Comparison of ENCODE assay signal across 1 cellular context in the genomic region with DNA sequence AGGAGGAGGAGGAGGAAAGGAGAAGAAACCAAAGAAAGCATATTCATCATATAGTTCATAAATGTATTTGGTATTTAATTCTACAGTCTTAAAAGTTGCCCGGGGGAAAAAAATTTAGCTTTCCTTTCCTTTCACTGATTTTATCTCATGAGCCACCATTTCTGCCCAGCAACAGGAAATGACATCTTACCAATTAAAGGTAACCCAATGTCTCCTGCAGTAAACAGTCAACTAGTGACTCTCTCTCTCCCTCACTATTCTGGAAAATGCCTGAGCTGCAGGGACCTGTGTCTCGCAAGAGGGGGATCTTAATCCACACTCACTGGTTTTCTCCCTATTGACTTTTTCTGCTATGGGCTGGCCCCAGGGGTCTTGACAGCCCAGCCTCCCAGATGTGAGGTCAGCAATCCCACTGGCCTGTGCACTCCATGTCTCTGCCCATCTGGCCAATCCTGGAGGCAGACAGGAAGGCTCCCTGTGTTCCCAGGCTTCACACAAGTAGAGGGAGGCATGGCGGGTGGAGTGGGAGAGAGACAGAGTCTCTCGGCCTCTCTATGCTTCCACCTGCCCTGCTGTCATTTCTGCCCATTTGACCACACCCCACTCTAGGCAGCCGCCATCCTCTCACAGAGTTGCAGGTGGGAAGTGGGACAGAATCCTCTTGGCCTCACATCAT.
A peak's percentile ranks its signal among the peaks of the same experiment; 100 is the strongest.
TF ChIP-seq lines count a peak whose summit lies in the region.

No MANE protein-coding gene starts in this region.

TF ChIP-seq in K562, 482 proteins besides CTCF, POLR2A, EP300 and RAD21:
- TF ChIP-seq KLF13 (tag; IDR thresholded peaks at IDR 0.05; ENCODE audit: borderline replicate concordance, low read depth), result no peak
- TF ChIP-seq LCOR (CRISPR knock-in tag; IDR thresholded peaks at IDR 0.05), result no peak
- no peak for TF ChIP-seq TAF1 (IDR thresholded peaks at IDR 0.05; ENCODE audit: control insufficient read depth, extremely low read depth, insufficient read depth, low read length, severe bottlenecking)
- no peak for TF ChIP-seq EHMT2 (IDR thresholded peaks at IDR 0.05)
- TF ChIP-seq ETS1 (conservative IDR thresholded peaks at IDR 0.05; ENCODE audit: control insufficient read depth, low read depth, low read length), result no peak
- TF ChIP-seq MTF1 (CRISPR knock-in tag; IDR thresholded peaks at IDR 0.05; ENCODE audit: borderline replicate concordance), result no peak
- no peak for TF ChIP-seq PYGO2 (tag; IDR thresholded peaks at IDR 0.05)
- peak; percentile 48 for TF ChIP-seq GABPA (tag; conservative IDR thresholded peaks at IDR 0.05; ENCODE audit: low read depth)
- no peak for TF ChIP-seq JUND (IDR thresholded peaks at IDR 0.05; ENCODE audit: borderline replicate concordance, low read depth, low read length)
- TF ChIP-seq JUND (tag; IDR thresholded peaks at IDR 0.05; ENCODE audit: borderline replicate concordance, low read depth, low read length), result no peak
- TF ChIP-seq, protein P1, sequence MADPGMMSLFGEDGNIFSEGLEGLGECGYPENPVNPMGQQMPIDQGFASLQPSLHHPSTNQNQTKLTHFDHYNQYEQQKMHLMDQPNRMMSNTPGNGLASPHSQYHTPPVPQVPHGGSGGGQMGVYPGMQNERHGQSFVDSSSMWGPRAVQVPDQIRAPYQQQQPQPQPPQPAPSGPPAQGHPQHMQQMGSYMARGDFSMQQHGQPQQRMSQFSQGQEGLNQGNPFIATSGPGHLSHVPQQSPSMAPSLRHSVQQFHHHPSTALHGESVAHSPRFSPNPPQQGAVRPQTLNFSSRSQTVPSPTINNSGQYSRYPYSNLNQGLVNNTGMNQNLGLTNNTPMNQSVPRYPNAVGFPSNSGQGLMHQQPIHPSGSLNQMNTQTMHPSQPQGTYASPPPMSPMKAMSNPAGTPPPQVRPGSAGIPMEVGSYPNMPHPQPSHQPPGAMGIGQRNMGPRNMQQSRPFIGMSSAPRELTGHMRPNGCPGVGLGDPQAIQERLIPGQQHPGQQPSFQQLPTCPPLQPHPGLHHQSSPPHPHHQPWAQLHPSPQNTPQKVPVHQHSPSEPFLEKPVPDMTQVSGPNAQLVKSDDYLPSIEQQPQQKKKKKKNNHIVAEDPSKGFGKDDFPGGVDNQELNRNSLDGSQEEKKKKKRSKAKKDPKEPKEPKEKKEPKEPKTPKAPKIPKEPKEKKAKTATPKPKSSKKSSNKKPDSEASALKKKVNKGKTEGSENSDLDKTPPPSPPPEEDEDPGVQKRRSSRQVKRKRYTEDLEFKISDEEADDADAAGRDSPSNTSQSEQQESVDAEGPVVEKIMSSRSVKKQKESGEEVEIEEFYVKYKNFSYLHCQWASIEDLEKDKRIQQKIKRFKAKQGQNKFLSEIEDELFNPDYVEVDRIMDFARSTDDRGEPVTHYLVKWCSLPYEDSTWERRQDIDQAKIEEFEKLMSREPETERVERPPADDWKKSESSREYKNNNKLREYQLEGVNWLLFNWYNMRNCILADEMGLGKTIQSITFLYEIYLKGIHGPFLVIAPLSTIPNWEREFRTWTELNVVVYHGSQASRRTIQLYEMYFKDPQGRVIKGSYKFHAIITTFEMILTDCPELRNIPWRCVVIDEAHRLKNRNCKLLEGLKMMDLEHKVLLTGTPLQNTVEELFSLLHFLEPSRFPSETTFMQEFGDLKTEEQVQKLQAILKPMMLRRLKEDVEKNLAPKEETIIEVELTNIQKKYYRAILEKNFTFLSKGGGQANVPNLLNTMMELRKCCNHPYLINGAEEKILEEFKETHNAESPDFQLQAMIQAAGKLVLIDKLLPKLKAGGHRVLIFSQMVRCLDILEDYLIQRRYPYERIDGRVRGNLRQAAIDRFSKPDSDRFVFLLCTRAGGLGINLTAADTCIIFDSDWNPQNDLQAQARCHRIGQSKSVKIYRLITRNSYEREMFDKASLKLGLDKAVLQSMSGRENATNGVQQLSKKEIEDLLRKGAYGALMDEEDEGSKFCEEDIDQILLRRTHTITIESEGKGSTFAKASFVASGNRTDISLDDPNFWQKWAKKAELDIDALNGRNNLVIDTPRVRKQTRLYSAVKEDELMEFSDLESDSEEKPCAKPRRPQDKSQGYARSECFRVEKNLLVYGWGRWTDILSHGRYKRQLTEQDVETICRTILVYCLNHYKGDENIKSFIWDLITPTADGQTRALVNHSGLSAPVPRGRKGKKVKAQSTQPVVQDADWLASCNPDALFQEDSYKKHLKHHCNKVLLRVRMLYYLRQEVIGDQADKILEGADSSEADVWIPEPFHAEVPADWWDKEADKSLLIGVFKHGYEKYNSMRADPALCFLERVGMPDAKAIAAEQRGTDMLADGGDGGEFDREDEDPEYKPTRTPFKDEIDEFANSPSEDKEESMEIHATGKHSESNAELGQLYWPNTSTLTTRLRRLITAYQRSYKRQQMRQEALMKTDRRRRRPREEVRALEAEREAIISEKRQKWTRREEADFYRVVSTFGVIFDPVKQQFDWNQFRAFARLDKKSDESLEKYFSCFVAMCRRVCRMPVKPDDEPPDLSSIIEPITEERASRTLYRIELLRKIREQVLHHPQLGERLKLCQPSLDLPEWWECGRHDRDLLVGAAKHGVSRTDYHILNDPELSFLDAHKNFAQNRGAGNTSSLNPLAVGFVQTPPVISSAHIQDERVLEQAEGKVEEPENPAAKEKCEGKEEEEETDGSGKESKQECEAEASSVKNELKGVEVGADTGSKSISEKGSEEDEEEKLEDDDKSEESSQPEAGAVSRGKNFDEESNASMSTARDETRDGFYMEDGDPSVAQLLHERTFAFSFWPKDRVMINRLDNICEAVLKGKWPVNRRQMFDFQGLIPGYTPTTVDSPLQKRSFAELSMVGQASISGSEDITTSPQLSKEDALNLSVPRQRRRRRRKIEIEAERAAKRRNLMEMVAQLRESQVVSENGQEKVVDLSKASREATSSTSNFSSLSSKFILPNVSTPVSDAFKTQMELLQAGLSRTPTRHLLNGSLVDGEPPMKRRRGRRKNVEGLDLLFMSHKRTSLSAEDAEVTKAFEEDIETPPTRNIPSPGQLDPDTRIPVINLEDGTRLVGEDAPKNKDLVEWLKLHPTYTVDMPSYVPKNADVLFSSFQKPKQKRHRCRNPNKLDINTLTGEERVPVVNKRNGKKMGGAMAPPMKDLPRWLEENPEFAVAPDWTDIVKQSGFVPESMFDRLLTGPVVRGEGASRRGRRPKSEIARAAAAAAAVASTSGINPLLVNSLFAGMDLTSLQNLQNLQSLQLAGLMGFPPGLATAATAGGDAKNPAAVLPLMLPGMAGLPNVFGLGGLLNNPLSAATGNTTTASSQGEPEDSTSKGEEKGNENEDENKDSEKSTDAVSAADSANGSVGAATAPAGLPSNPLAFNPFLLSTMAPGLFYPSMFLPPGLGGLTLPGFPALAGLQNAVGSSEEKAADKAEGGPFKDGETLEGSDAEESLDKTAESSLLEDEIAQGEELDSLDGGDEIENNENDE (IDR thresholded peaks at IDR 0.05; ENCODE audit: low read depth, low read length), result no peak
- no peak for TF ChIP-seq SPI1 (IDR thresholded peaks at IDR 0.05; ENCODE audit: borderline replicate concordance, low read depth, low read length)
- TF ChIP-seq HDAC8 (tag; IDR thresholded peaks at IDR 0.05), result no peak
- no peak for TF ChIP-seq CREM (IDR thresholded peaks at IDR 0.05; ENCODE audit: low read depth)
- TF ChIP-seq NRF1 (conservative IDR thresholded peaks at IDR 0.05 in 1 of 2, IDR thresholded peaks at IDR 0.05 in 1 of 2), result no peak
- 0 out of 2 replicates have a peak, but pooled peaks have one; percentile 52 for TF ChIP-seq EZH2 (IDR thresholded peaks at IDR 0.05; ENCODE audit: borderline replicate concordance, low read depth, low read length)
- no peak for TF ChIP-seq ZNF121 (CRISPR knock-in tag; conservative IDR thresholded peaks at IDR 0.05)
- TF ChIP-seq, protein P2, sequence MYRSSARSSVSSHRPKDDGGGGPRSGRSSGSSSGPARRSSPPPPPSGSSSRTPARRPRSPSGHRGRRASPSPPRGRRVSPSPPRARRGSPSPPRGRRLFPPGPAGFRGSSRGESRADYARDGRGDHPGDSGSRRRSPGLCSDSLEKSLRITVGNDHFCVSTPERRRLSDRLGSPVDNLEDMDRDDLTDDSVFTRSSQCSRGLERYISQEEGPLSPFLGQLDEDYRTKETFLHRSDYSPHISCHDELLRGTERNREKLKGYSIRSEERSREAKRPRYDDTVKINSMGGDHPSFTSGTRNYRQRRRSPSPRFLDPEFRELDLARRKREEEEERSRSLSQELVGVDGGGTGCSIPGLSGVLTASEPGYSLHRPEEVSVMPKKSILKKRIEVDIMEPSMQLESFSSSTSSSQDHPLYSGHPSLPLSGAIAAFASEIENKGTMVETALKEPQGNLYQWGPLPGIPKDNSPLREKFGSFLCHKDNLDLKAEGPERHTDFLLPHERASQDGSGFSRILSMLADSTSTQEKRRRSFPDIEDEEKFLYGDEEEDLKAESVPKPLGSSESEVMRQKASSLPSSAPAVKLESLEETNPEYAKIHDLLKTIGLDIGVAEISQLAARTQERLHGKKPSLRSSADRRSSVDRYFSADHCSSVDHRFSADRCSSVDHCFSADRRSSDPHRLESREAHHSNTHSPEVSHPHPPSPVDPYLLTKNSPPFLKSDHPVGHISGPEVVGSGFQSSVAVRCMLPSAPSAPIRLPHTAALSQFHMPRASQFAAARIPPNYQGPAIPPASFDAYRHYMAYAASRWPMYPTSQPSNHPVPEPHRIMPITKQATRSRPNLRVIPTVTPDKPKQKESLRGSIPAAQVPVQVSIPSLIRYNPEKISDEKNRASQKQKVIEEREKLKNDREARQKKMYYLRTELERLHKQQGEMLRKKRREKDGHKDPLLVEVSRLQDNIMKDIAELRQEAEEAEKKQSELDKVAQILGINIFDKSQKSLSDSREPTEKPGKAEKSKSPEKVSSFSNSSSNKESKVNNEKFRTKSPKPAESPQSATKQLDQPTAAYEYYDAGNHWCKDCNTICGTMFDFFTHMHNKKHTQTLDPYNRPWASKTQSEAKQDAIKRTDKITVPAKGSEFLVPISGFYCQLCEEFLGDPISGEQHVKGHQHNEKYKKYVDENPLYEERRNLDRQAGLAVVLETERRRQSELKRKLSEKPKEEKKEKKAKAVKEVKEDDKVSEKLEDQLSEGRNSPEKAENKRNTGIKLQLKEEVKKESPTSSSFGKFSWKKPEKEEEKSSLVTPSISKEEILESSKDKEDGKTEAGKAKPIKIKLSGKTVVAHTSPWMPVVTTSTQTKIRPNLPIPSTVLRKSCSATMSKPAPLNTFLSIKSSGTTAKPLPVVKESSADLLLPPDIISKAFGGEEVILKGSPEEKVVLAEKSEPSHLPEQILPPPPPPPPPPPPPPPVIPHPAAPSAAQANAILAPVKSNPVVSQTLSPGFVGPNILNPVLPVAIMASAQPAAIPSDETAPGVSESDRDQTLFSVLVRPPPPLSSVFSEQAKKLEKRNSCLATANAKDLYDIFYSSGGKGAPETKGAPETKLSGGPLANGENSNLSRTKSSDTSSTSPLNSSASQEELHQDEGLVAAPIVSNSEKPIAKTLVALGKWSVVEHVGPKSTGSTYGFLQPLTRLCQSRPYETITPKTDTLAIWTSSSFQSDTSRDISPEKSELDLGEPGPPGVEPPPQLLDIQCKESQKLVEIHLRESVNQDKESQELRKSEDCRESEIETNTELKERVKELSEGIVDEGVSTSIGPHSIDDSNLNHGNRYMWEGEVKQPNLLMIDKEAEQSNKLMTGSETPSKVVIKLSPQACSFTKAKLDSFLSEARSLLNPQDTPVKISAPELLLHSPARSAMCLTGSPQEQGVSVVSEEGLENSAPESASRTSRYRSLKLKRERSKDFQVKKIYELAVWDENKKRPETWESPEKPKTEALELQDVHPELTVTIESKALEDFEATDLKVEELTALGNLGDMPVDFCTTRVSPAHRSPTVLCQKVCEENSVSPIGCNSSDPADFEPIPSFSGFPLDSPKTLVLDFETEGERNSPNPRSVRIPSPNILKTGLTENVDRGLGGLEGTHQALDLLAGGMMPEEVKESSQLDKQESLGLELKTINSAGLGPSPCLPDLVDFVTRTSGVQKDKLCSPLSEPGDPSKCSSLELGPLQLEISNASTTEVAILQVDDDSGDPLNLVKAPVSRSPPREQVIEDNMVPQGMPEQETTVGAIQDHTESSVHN (IDR thresholded peaks at IDR 0.05; ENCODE audit: borderline replicate concordance in 1 of 2, low read depth in 1 of 2), result no peak
- no peak for TF ChIP-seq GTF2F1 (IDR thresholded peaks at IDR 0.05; ENCODE audit: low read depth, low read length)
